Comparison of ENCODE assay signal across 9 cellular contexts in the genomic region with DNA sequence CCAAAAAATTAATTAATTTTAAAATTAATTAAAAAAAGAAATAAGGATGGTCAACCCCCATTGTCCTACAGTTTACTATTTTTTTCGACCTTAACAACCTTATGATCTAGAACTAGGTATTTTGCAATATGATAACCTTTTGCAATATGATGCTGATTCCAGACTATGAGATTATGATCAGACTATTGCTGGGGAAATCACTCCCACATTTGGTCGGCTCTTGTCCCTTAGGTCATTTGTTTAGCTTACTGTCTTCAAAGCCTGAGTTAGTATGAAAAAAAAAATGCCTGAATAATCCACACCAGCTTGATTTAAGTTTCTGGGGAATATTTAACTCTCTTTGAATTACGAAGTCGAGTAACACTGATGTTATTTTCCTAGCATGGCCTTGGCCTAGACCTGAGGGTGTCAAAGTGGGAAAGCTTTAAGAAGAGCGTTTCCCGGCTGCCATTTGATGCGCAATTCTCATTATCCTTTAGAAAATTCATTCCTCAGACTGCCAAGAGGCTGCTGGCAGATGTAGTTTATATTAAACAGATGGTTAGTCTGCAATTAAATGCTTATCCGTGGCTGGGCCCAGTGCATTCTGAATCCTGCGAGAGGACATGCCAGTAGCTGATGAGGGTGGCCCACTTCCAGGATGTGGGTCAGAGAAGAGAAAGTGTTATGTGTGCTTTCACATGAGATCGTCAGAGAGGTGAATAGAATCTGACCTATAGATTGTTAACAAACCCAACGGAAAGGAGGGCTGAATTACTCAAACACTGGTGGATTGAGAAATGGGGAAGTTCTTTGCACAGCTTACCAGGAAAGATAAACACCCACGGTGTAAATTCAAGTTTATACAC.
DNase-seq lines count a peak whose midpoint lies in the region; ATAC-seq and TF ChIP-seq lines count a peak whose summit lies in the region.
"Had no signal": no experiment of that assay in that cellular context is flagged by ENCODE, and none has a peak within 500 bp of the region (broad histone marks: within the 10 kb centered on the region; RNA-seq: fewer than 3 reads in every experiment).

No MANE protein-coding gene starts in this region.

- no peak overlapping the region for H2AFZ ChIP-seq in hepatocyte

- H3K4me1 Mint-ChIP-seq in activated CD8-positive, alpha-beta memory T cell treated with anti-CD3 and anti-CD28 coated beads, Interleukin-2, amount 10 ng/mL, durations not matched to agents 7 days and 5 days = peaks cover 9% of the 10 kb centered on the region

- WGBS in hepatocyte (ENCODE audit: low lambda C conversion rate, missing lambda C conversion rate) = 59% methylated on average over 12 of the region's 12 CpGs

- no peaks in the 10 kb centered on the region for H3K9me3 Mint-ChIP-seq in activated CD8-positive, alpha-beta memory T cell treated with anti-CD3 and anti-CD28 coated beads, Interleukin-2, amount 10 ng/mL, durations not matched to agents 7 days and 5 days (ENCODE audit: low read depth)

- peak; percentile 57 for DNase-seq in activated CD8-positive, alpha-beta memory T cell treated with anti-CD3 and anti-CD28 coated beads, Interleukin-2, amount 10 ng/mL, durations not matched to agents 7 days and 5 days
- DNase-seq in activated CD8-positive, alpha-beta memory T cell treated with anti-CD3 and anti-CD28 coated beads for 24 hours = no peak
- peak; percentile 28 for DNase-seq in WERI-Rb-1
- no peak for DNase-seq in hepatocyte (ENCODE audit: low spot score)
- peak; percentile 65 for DNase-seq in ureter (ENCODE audit: low spot score)
- DNase-seq in stimulated activated naive CD4-positive, alpha-beta T cell (lab: John Stamatoyannopoulos, UW) = no peak
- DNase-seq in NCI-H510A (lab: John Stamatoyannopoulos, UW) = no peak
- no peak for DNase-seq in NCI-H1436 treated with DMSO at 0.1 percent for 48 hours (lab: John Stamatoyannopoulos, UW)
- DNase-seq: activated T-cell treated with anti-CD3 and anti-CD28 coated beads, Interleukin-2, amount 50 U/mL, for 1 hour had no signal

- H3K4me3 ChIP-seq in WERI-Rb-1 (ENCODE audit: low read depth, low read length) = no peak overlapping the region
- no peak overlapping the region for H3K4me3 ChIP-seq in hepatocyte

- no peak overlapping the region for H3K4me3 Mint-ChIP-seq in activated CD8-positive, alpha-beta memory T cell treated with anti-CD3 and anti-CD28 coated beads, Interleukin-2, amount 10 ng/mL, durations not matched to agents 7 days and 5 days

- H3K27me3 Mint-ChIP-seq in activated CD8-positive, alpha-beta memory T cell treated with anti-CD3 and anti-CD28 coated beads, Interleukin-2, amount 10 ng/mL, durations not matched to agents 7 days and 5 days = peaks cover 39% of the 10 kb centered on the region

- peak overlapping the region; percentile 7 for H3K4me2 ChIP-seq in hepatocyte

- H3K9me3 ChIP-seq in WERI-Rb-1 (ENCODE audit: severe bottlenecking) = no peaks in the 10 kb centered on the region
- no peaks in the 10 kb centered on the region for H3K9me3 ChIP-seq in hepatocyte (ENCODE audit: low read depth)

- CTCF ChIA-PET in activated CD8-positive, alpha-beta memory T cell treated with anti-CD3 and anti-CD28 coated beads, Interleukin-2, amount 10 ng/mL, durations not matched to agents 7 days and 5 days (lab: Charles Lee) = no interaction called here

- H3K36me3 ChIP-seq in WERI-Rb-1 (no peaks in the 10 kb centered on the region), hepatocyte (replicated peaks; ENCODE audit: insufficient read depth, low read depth) (no peaks in the 10 kb centered on the region)

- no peaks in the 10 kb centered on the region for H3K79me2 ChIP-seq in hepatocyte

- TF ChIP-seq CTCF in WERI-Rb-1 (IDR thresholded peaks at IDR 0.05; ENCODE audit: low read depth, low read length) (no peak), hepatocyte (IDR thresholded peaks at IDR 0.05; ENCODE audit: poor library complexity) (no peak)

- H3K9me2 ChIP-seq in hepatocyte (replicated peaks; ENCODE audit: insufficient read depth) = no peaks in the 10 kb centered on the region

- no peaks in the 10 kb centered on the region for H4K20me1 ChIP-seq in hepatocyte (ENCODE audit: insufficient read depth, poor library complexity, severe bottlenecking)

- peaks cover 11% of the 10 kb centered on the region for H3K4me1 ChIP-seq in hepatocyte (ENCODE audit: insufficient read depth)

- ATAC-seq in activated CD8-positive, alpha-beta memory T cell treated with anti-CD3 and anti-CD28 coated beads, Interleukin-2, amount 10 ng/mL, durations not matched to agents 7 days and 5 days = peak; percentile 27

- H3K27me3 ChIP-seq in WERI-Rb-1 (ENCODE audit: insufficient read depth, low read depth, severe bottlenecking) (peaks cover 6% of the 10 kb centered on the region), hepatocyte (no peaks in the 10 kb centered on the region)

- no peak overlapping the region for H3K27ac Mint-ChIP-seq in activated CD8-positive, alpha-beta memory T cell treated with anti-CD3 and anti-CD28 coated beads, Interleukin-2, amount 10 ng/mL, durations not matched to agents 7 days and 5 days

- H3K36me3 Mint-ChIP-seq in activated CD8-positive, alpha-beta memory T cell treated with anti-CD3 and anti-CD28 coated beads, Interleukin-2, amount 10 ng/mL, durations not matched to agents 7 days and 5 days = no peaks in the 10 kb centered on the region

- H3K27ac ChIP-seq in WERI-Rb-1 (no peak overlapping the region), hepatocyte (peak overlapping the region; percentile 17)

Comparison
In these comparisons a context has a peak if more than half of its experiments do, and no peak if none do; other contexts are left out.
1. DNase-seq: peak in activated CD8-positive, alpha-beta memory T cell treated with anti-CD3 and anti-CD28 coated beads, Interleukin-2, amount 10 ng/mL, durations not matched to agents 7 days and 5 days (single experiment), WERI-Rb-1 (single experiment) and ureter (single experiment); none in activated CD8-positive, alpha-beta memory T cell treated with anti-CD3 and anti-CD28 coated beads for 24 hours (single experiment), hepatocyte (single experiment), stimulated activated naive CD4-positive, alpha-beta T cell (0 of 6), NCI-H510A (single experiment) and NCI-H1436 treated with DMSO at 0.1 percent for 48 hours (single experiment).